15 cellular contexts compared by ENCODE assay signal in the genomic region with DNA sequence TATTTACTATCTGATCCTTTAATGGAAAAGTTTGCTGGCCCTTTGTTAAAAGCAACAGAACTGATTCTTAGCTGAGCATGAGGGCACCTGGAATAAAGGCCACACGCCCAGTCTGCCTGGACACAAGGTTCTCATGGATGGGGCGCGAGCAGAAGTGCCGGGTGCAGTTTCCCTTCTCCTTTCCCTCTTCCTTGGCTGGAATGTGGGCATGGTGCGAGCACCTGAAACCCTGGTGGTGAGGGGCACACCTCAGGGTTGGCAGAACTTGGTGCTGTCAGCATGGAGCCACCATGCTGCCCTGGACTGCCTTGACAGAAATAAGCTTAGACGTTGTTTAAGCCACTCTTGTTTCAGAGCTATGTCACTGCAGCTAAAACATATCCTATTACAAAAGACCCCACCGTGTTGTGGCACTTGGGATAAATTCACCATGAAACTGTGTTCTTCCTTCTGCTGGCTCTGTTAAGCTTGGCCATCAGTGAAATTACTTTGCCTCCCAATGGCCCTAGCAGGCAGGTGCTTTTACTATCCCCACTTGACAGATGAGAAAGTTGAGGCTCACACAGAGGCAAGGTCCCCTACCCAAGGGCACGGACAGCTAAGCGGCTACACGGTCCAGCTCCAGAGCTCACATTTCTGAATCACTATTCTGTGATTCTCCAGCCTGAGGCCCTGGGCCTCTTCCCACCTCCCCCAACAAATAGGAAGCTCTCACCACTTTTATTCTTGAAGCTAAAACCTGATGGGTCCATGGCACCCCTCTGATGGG.
A peak's percentile ranks its signal among the peaks of the same experiment; 100 is the strongest.
DNase-seq lines count a peak whose midpoint lies in the region; ATAC-seq and TF ChIP-seq lines count a peak whose summit lies in the region.
"Had no signal": no experiment of that assay in that cellular context is flagged by ENCODE, and none has a peak within 500 bp of the region (broad histone marks: within the 10 kb centered on the region; RNA-seq: fewer than 3 reads in every experiment).

No MANE protein-coding gene starts in this region.

- no peak for DNase-seq in activated naive CD8-positive, alpha-beta T cell treated with anti-CD3 and anti-CD28 coated beads for 36 hours
- DNase-seq in neural crest cell (ENCODE audit: low read depth, low spot score) (no peak), midbrain (lab: John Stamatoyannopoulos, UW) (no peak), medulla oblongata (ENCODE audit: extremely low spot score) (no peak)
- DNase-seq in effector CD4-positive, alpha-beta T cell, result no peak
- DNase-seq: activated CD4-positive, alpha-beta T cell treated with anti-CD3 and anti-CD28 coated beads, Interleukin-2, amount 50 U/mL, for 1 hour; activated gamma-delta T cell treated with Interleukin-2 at 50 U/mL for 16 hours; kidney glomerular epithelial cell; naive thymus-derived CD4-positive, alpha-beta T cell; stimulated activated CD4-positive, alpha-beta T cell treated with anti-CD3 and anti-CD28 coated beads, Interleukin-4, amount 100 ng/mL, for 4 hours; stomach; T-helper 2 cell had no signal

- peaks cover 2% of the 10 kb centered on the region for H3K9me3 Mint-ChIP-seq in activated naive CD8-positive, alpha-beta T cell treated with anti-CD3 and anti-CD28 coated beads for 36 hours
- no peaks in the 10 kb centered on the region for H3K9me3 Mint-ChIP-seq in neural crest cell

- peak overlapping the region; percentile 7 for H3K27ac Mint-ChIP-seq in activated naive CD8-positive, alpha-beta T cell treated with anti-CD3 and anti-CD28 coated beads for 36 hours
- H3K27ac Mint-ChIP-seq in neural crest cell (ENCODE audit: unreplicated experiment), result peak overlapping the region; percentile 69

- H3K4me1 Mint-ChIP-seq in activated naive CD8-positive, alpha-beta T cell treated with anti-CD3 and anti-CD28 coated beads for 36 hours, result peaks cover 64% of the 10 kb centered on the region
- peaks cover 53% of the 10 kb centered on the region for H3K4me1 Mint-ChIP-seq in neural crest cell

- peak; percentile 9 for ATAC-seq in GM18909 (IDR thresholded peaks at IDR 0.05; ENCODE audit: poor library complexity, unreplicated experiment)
- peak; percentile 12 for ATAC-seq in HG02938 (IDR thresholded peaks at IDR 0.05; ENCODE audit: unreplicated experiment)
- ATAC-seq: HCT116 had no signal

- no peaks in the 10 kb centered on the region for H3K27me3 Mint-ChIP-seq in activated naive CD8-positive, alpha-beta T cell treated with anti-CD3 and anti-CD28 coated beads for 36 hours
- no peaks in the 10 kb centered on the region for H3K27me3 Mint-ChIP-seq in neural crest cell (ENCODE audit: low read depth)
- H3K27me3 Mint-ChIP-seq: naive thymus-derived CD4-positive, alpha-beta T cell had no signal

- no peak for TF ChIP-seq CTCF in neural crest cell (conservative IDR thresholded peaks at IDR 0.05)

- H3K4me3 Mint-ChIP-seq in activated naive CD8-positive, alpha-beta T cell treated with anti-CD3 and anti-CD28 coated beads for 36 hours, result no peak overlapping the region
- H3K4me3 Mint-ChIP-seq in neural crest cell, result no peak overlapping the region
- H3K4me3 Mint-ChIP-seq: naive thymus-derived CD4-positive, alpha-beta T cell had no signal

- peaks cover 55% of the 10 kb centered on the region for H3K36me3 Mint-ChIP-seq in activated naive CD8-positive, alpha-beta T cell treated with anti-CD3 and anti-CD28 coated beads for 36 hours
- peaks cover 8% of the 10 kb centered on the region for H3K36me3 Mint-ChIP-seq in neural crest cell (ENCODE audit: low read depth)
